19 cellular contexts compared by ENCODE assay signal in genomic region chr5:176595386-176595943, GRCh38. TPM values are rescaled to one million over a fixed set of nuclear protein-coding genes. Genes with fewer than 3 reads are reported as not detected.
DNase-seq lines count a peak whose midpoint lies in the region; ATAC-seq lines count a peak whose summit lies in the region.
"Had no signal": no experiment of that assay in that cellular context is flagged by ENCODE, and none has a peak within 500 bp of the region (broad histone marks: within the 10 kb centered on the region; RNA-seq: fewer than 3 reads in every experiment).

No MANE protein-coding gene starts in this region.

- H3K4me1 ChIP-seq in neuronal stem cell (ENCODE audit: control insufficient read depth in 2 of 2, insufficient read depth in 1 of 2, low read depth in 1 of 2, low read length in 2 of 2): no peaks in the 10 kb centered on the region

- no CpG with 5 or more reads among the region's 11 CpGs for WGBS in neuronal stem cell (ENCODE audit: extremely low coverage in 2 of 2, insufficient read length in 2 of 2, insufficient replicate concordance in 1 of 2), 2 donors

- H3K79me1 ChIP-seq in neuronal stem cell (ENCODE audit: low read depth, low read length): no peaks in the 10 kb centered on the region

- no peak overlapping the region for H2BK120ac ChIP-seq in neuronal stem cell (ENCODE audit: low read depth, low read length)

- no peak for ATAC-seq in activated T-helper 17 cell treated with anti-CD3 and anti-CD28 coated beads, Interleukin-2, amount 50 U/mL, for 72 hours (replicated peaks)
- ATAC-seq in HG03280 (IDR thresholded peaks at IDR 0.05; ENCODE audit: unreplicated experiment): no peak

- no peak overlapping the region for H2AFZ ChIP-seq in neuronal stem cell (ENCODE audit: low read length)

- H3K23ac ChIP-seq in neuronal stem cell (ENCODE audit: low read depth, low read length, poor library complexity): peak overlapping the region; percentile 71

- H2BK15ac ChIP-seq in neuronal stem cell (ENCODE audit: low read length): no peak overlapping the region

- H3K36me3 Mint-ChIP-seq in T-helper 2 cell treated with Interferon-gamma antibody and Interleukin-4, amounts not matched to agents 5 μg/mL and 100 μg/mL, for 36 hours (ENCODE audit: low read depth): no peaks in the 10 kb centered on the region
- peaks cover 6% of the 10 kb centered on the region for H3K36me3 Mint-ChIP-seq in activated T-helper 17 cell treated with anti-CD3 and anti-CD28 coated beads, Interleukin-2, amount 50 U/mL, for 72 hours (ENCODE audit: low read depth)
- H3K36me3 Mint-ChIP-seq: CD4-positive, CD25-positive, alpha-beta regulatory T cell had no signal

- peaks cover 4 to 59% of the 10 kb centered on the region in 2 donors for H3K36me3 ChIP-seq in neuronal stem cell (replicated peaks in 1 of 2; ENCODE audit: control insufficient read depth in 2 of 2, insufficient read depth in 2 of 2, low read length in 2 of 2)

- H3K9me3 ChIP-seq in neuronal stem cell (replicated peaks in 1 of 2; ENCODE audit: control insufficient read depth in 2 of 2, insufficient read depth in 1 of 2, low read depth in 1 of 2, low read length in 2 of 2): peaks cover 7 to 11% of the 10 kb centered on the region in 2 donors

- no peak overlapping the region for H3K27ac Mint-ChIP-seq in T-helper 2 cell treated with Interferon-gamma antibody and Interleukin-4, amounts not matched to agents 5 μg/mL and 100 μg/mL, for 36 hours
- no peak overlapping the region for H3K27ac Mint-ChIP-seq in activated T-helper 17 cell treated with anti-CD3 and anti-CD28 coated beads, Interleukin-2, amount 50 U/mL, for 72 hours

- H3K9me3 Mint-ChIP-seq in T-helper 2 cell treated with Interferon-gamma antibody and Interleukin-4, amounts not matched to agents 5 μg/mL and 100 μg/mL, for 36 hours: no peaks in the 10 kb centered on the region
- H3K9me3 Mint-ChIP-seq in activated T-helper 17 cell treated with anti-CD3 and anti-CD28 coated beads, Interleukin-2, amount 50 U/mL, for 72 hours: no peaks in the 10 kb centered on the region

- H3K4me2 ChIP-seq in neuronal stem cell (ENCODE audit: insufficient read depth, low read length, poor library complexity, severe bottlenecking): no peak overlapping the region

- no peak overlapping the region for H3K4me3 ChIP-seq in neuronal stem cell (ENCODE audit: low read length in 2 of 2)
- H3K4me3 ChIP-seq: BLaER1 treated with 17β-estradiol and CSF1 and Interleukin-3, amounts not matched to agents 10 nM and 100 nM had no signal

- no peak overlapping the region for H3K9ac ChIP-seq in neuronal stem cell (ENCODE audit: low read depth, low read length, poor library complexity)
- H3K9ac ChIP-seq: BLaER1 treated with 17β-estradiol and CSF1 and Interleukin-3, amounts not matched to agents 10 nM and 100 nM had no signal

- H3K14ac ChIP-seq in neuronal stem cell (ENCODE audit: low read length): peak overlapping the region; percentile 50

- peaks cover 2% of the 10 kb centered on the region for H3K27me3 Mint-ChIP-seq in T-helper 2 cell treated with Interferon-gamma antibody and Interleukin-4, amounts not matched to agents 5 μg/mL and 100 μg/mL, for 36 hours (ENCODE audit: low read depth)
- H3K27me3 Mint-ChIP-seq in activated T-helper 17 cell treated with anti-CD3 and anti-CD28 coated beads, Interleukin-2, amount 50 U/mL, for 72 hours: no peaks in the 10 kb centered on the region
- H3K27me3 Mint-ChIP-seq: CD4-positive, CD25-positive, alpha-beta regulatory T cell had no signal

- H3K18ac ChIP-seq in neuronal stem cell (ENCODE audit: low read length): peak overlapping the region; percentile 35

- peaks cover 0 to 2% (median 0%) of the 10 kb centered on the region in 3 experiments for H3K27me3 ChIP-seq in neuronal stem cell (ENCODE audit: control insufficient read depth in 3 of 3, insufficient read depth in 3 of 3, low read depth in 1 of 3, low read length in 3 of 3)

- no peak overlapping the region for H3K27ac ChIP-seq in neuronal stem cell (replicated peaks; ENCODE audit: low read length)
- H3K27ac ChIP-seq: 22Rv1; BLaER1 treated with 17β-estradiol and CSF1 and Interleukin-3, amounts not matched to agents 10 nM and 100 nM had no signal

- peak overlapping the region; percentile 8 for H3K4me3 Mint-ChIP-seq in T-helper 2 cell treated with Interferon-gamma antibody and Interleukin-4, amounts not matched to agents 5 μg/mL and 100 μg/mL, for 36 hours
- H3K4me3 Mint-ChIP-seq in activated T-helper 17 cell treated with anti-CD3 and anti-CD28 coated beads, Interleukin-2, amount 50 U/mL, for 72 hours: peak overlapping the region; percentile 67
- H3K4me3 Mint-ChIP-seq: H9 had no signal

- H4K8ac ChIP-seq in neuronal stem cell (ENCODE audit: low read depth, low read length): no peak overlapping the region

- no peak overlapping the region for H4K91ac ChIP-seq in neuronal stem cell (ENCODE audit: low read depth, low read length, poor library complexity)

- DNase-seq in T-helper 2 cell treated with Interferon-gamma antibody and Interleukin-4, amounts not matched to agents 5 μg/mL and 100 μg/mL, for 36 hours (ENCODE audit: low spot score): no peak
- no peak for DNase-seq in T-helper 2 cell
- no peak for DNase-seq in neuronal stem cell (ENCODE audit: low spot score)
- no peak for DNase-seq in NCI-H2029 (lab: John Stamatoyannopoulos, UW)
- no peak for DNase-seq in activated T-cell treated with anti-CD3 and anti-CD28 coated beads, Interleukin-2, amount 50 U/mL, for 1 hour
- DNase-seq: AML-193; CD4-positive, CD25-positive, alpha-beta regulatory T cell; COR-L47; DMS153; DMS79 treated with DMSO at 0.1 percent for 48 hours; EL; GOT3; H9; IMR-90 had no signal

- H3K4ac ChIP-seq in neuronal stem cell (ENCODE audit: low read length): no peak overlapping the region

- peak overlapping the region; percentile 9 for H2BK5ac ChIP-seq in neuronal stem cell (ENCODE audit: low read length)

- H2BK12ac ChIP-seq in neuronal stem cell (ENCODE audit: low read length): no peak overlapping the region

- no peak overlapping the region for H2AK5ac ChIP-seq in neuronal stem cell (ENCODE audit: low read depth, low read length)

- H3K4me1 Mint-ChIP-seq in T-helper 2 cell treated with Interferon-gamma antibody and Interleukin-4, amounts not matched to agents 5 μg/mL and 100 μg/mL, for 36 hours (ENCODE audit: low read depth): peaks cover 3% of the 10 kb centered on the region
- H3K4me1 Mint-ChIP-seq in activated T-helper 17 cell treated with anti-CD3 and anti-CD28 coated beads, Interleukin-2, amount 50 U/mL, for 72 hours: peaks cover 7% of the 10 kb centered on the region
- H3K4me1 Mint-ChIP-seq: H9 had no signal

RNA-seq across cellular contexts. Expression of gene GPRIN1, which starts 14.5 kb away (rescaled TPM):
- 1 to 10 TPM; 4.8 to 8.9 TPM for total RNA-seq in activated T-helper 17 cell treated with anti-CD3 and anti-CD28 coated beads, Interleukin-2, amount 50 U/mL, for 72 hours
- polyA plus RNA-seq in neuronal stem cell (2013, experiment 1 of 2): 2.5 TPM
- polyA plus RNA-seq in neuronal stem cell (2013, experiment 2 of 2): 2.3 TPM

RNA-seq across cellular contexts. Expression of gene SNCB, which starts 34.9 kb away (rescaled TPM):
- not detected for total RNA-seq in activated T-helper 17 cell treated with anti-CD3 and anti-CD28 coated beads, Interleukin-2, amount 50 U/mL, for 72 hours
- 0.26 TPM for polyA plus RNA-seq in neuronal stem cell (2013, experiment 1 of 2)
- 0.39 TPM for polyA plus RNA-seq in neuronal stem cell (2013, experiment 2 of 2)
- total RNA-seq: CD4-positive, CD25-positive, alpha-beta regulatory T cell; HT-29; IMR-90 had no signal
- polyA plus RNA-seq: CD4-positive, CD25-positive, alpha-beta regulatory T cell had no signal

RNA-seq across cellular contexts. Expression of gene EIF4E1B, which starts 35.0 kb away (rescaled TPM):
- not detected for total RNA-seq in activated T-helper 17 cell treated with anti-CD3 and anti-CD28 coated beads, Interleukin-2, amount 50 U/mL, for 72 hours
- polyA plus RNA-seq in neuronal stem cell (2013, experiment 1 of 2): 0.01 TPM
- polyA plus RNA-seq in neuronal stem cell (2013, experiment 2 of 2): 0.03 TPM
- total RNA-seq: CD4-positive, CD25-positive, alpha-beta regulatory T cell; HT-29; IMR-90 had no signal
- polyA plus RNA-seq: CD4-positive, CD25-positive, alpha-beta regulatory T cell; IMR-90 had no signal

RNA-seq across cellular contexts. Expression of gene CDHR2, which starts 46.3 kb away (rescaled TPM):
- under 1 TPM; 0.50 to 0.69 TPM for total RNA-seq in activated T-helper 17 cell treated with anti-CD3 and anti-CD28 coated beads, Interleukin-2, amount 50 U/mL, for 72 hours
- 0.01 TPM for polyA plus RNA-seq in neuronal stem cell (2013, experiment 1 of 2)
- 0.01 TPM for polyA plus RNA-seq in neuronal stem cell (2013, experiment 2 of 2)
- total RNA-seq: IMR-90 had no signal
- polyA plus RNA-seq: CD4-positive, CD25-positive, alpha-beta regulatory T cell; IMR-90 had no signal

RNA-seq across cellular contexts. Expression of gene TSPAN17, which starts 51.8 kb away (rescaled TPM):
- 10 to 100 TPM; 26.7 to 53.0 TPM for total RNA-seq in activated T-helper 17 cell treated with anti-CD3 and anti-CD28 coated beads, Interleukin-2, amount 50 U/mL, for 72 hours
- 24.8 TPM for polyA plus RNA-seq in neuronal stem cell (2013, experiment 1 of 2)
- 23.4 TPM for polyA plus RNA-seq in neuronal stem cell (2013, experiment 2 of 2)
